Comparison of ENCODE assay signal across 5 cellular contexts in the genomic region with DNA sequence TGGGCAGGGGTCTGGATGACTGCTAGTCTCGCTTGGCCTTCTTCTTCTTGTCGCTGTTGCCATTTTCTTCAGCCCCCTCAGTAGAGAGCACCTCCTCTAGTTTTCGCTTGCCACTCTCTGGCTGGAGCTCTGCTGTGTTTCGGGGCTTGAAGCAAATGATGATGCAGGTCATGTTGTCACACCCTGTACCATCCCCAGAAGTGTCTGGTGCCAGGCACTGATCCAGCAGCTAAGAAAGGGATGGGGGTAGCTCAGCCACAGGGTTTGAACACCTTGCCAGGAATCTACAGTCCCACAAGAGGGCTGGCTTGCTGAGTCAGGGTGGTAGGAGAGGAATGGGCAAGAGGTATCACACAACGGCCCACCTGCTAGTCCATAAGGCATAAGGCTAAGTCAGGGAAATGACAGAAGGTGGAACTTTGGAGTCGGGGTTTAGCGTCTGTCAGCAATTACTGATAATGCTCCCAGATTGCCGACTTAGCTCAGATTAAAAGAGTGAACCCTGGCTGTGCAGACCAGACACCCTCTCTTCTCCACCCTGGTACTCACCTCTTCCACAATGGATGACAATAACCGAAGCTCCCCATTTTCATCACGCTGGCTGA. TPM values are rescaled to one million over a fixed set of nuclear protein-coding genes. Genes with fewer than 3 reads are reported as not detected.
DNase-seq lines count a peak whose midpoint lies in the region; ATAC-seq and TF ChIP-seq lines count a peak whose summit lies in the region.

No MANE protein-coding gene starts in this region.

- CTCF ChIA-PET in OCI-LY7 (lab: Charles Lee; ENCODE audit: unreplicated experiment): no interaction called here

- peak overlapping the region; percentile 52 for H3K27ac ChIP-seq in OCI-LY7 (ENCODE audit: low read depth, low read length, poor library complexity, severe bottlenecking)

- no peak for TF ChIP-seq CTCF in OCI-LY7 (conservative IDR thresholded peaks at IDR 0.05; ENCODE audit: low read length)

- no peak overlapping the region for H3K4me2 ChIP-seq in OCI-LY7 (ENCODE audit: low read length)

- H3K4me3 ChIP-seq in OCI-LY7 (ENCODE audit: low read depth, low read length, poor library complexity, severe bottlenecking): no peak overlapping the region

- H3K9me2 ChIP-seq in OCI-LY7 (ENCODE audit: insufficient read depth, low read length): no peaks in the 10 kb centered on the region

- peaks cover 19% of the 10 kb centered on the region for H3K4me1 ChIP-seq in OCI-LY7 (ENCODE audit: insufficient read depth, low read length, poor library complexity, severe bottlenecking)

- H3K36me3 Mint-ChIP-seq in dendritic cell treated with granulocyte-macrophage colony-stimulating factor and Interleukin-4, amounts not matched to agents 40 ng/mL and 50 ng/mL, for 4 days (ENCODE audit: low read depth): peaks cover 91% of the 10 kb centered on the region
- H3K36me3 Mint-ChIP-seq in stimulated activated memory B cell treated with anti-CD40 and anti-IgM and Interleukin-4, amounts not matched to agents 10 μg/mL and 1 μg/mL and 100 μg/mL, for 72 hours: peaks cover 56% of the 10 kb centered on the region

- H3K9me3 Mint-ChIP-seq in dendritic cell treated with granulocyte-macrophage colony-stimulating factor and Interleukin-4, amounts not matched to agents 40 ng/mL and 50 ng/mL, for 4 days: no peaks in the 10 kb centered on the region
- H3K9me3 Mint-ChIP-seq in stimulated activated memory B cell treated with anti-CD40 and anti-IgM and Interleukin-4, amounts not matched to agents 10 μg/mL and 1 μg/mL and 100 μg/mL, for 72 hours: no peaks in the 10 kb centered on the region

- H3K4me1 Mint-ChIP-seq in dendritic cell treated with granulocyte-macrophage colony-stimulating factor and Interleukin-4, amounts not matched to agents 40 ng/mL and 50 ng/mL, for 4 days (ENCODE audit: low read depth): peaks cover 81% of the 10 kb centered on the region
- peaks cover 44% of the 10 kb centered on the region for H3K4me1 Mint-ChIP-seq in stimulated activated memory B cell treated with anti-CD40 and anti-IgM and Interleukin-4, amounts not matched to agents 10 μg/mL and 1 μg/mL and 100 μg/mL, for 72 hours

- H3K79me2 ChIP-seq in OCI-LY7 (ENCODE audit: insufficient read depth, low read depth, low read length): peaks cover 13% of the 10 kb centered on the region; the same call in 1 of the 2 replicates

- H3K9me3 ChIP-seq in OCI-LY7 (ENCODE audit: low read length): no peaks in the 10 kb centered on the region

- peak overlapping the region; percentile 27 for H3K4me3 Mint-ChIP-seq in dendritic cell treated with granulocyte-macrophage colony-stimulating factor and Interleukin-4, amounts not matched to agents 40 ng/mL and 50 ng/mL, for 4 days
- H3K4me3 Mint-ChIP-seq in stimulated activated memory B cell treated with anti-CD40 and anti-IgM and Interleukin-4, amounts not matched to agents 10 μg/mL and 1 μg/mL and 100 μg/mL, for 72 hours: peak overlapping the region; percentile 81

- no peak for DNase-seq in OCI-LY7 (ENCODE audit: low spot score)

- H2AFZ ChIP-seq in OCI-LY7 (ENCODE audit: low read length): no peak overlapping the region

- no peaks in the 10 kb centered on the region for H4K20me1 ChIP-seq in OCI-LY7 (ENCODE audit: insufficient read depth, low read length)

- TSS peak; percentile 95 for BruUV-seq in OCI-LY7 (replicated peaks; lab: Mats Ljungman, UMichigan)

- no peaks in the 10 kb centered on the region for H3K27me3 Mint-ChIP-seq in dendritic cell treated with granulocyte-macrophage colony-stimulating factor and Interleukin-4, amounts not matched to agents 40 ng/mL and 50 ng/mL, for 4 days
- no peaks in the 10 kb centered on the region for H3K27me3 Mint-ChIP-seq in stimulated activated memory B cell treated with anti-CD40 and anti-IgM and Interleukin-4, amounts not matched to agents 10 μg/mL and 1 μg/mL and 100 μg/mL, for 72 hours

- H3K36me3 ChIP-seq in OCI-LY7 (ENCODE audit: insufficient read depth, low read length): peaks cover 92% of the 10 kb centered on the region

- intact Hi-C loops in OCI-LY7 (cut with micrococcal nuclease; ENCODE audit: unreplicated experiment): no loop called here
- intact Hi-C loops in dendritic cell treated with granulocyte-macrophage colony-stimulating factor and Interleukin-4, amounts not matched to agents 40 ng/mL and 50 ng/mL, for 4 days (cut with micrococcal nuclease): no loop called here

- no peak for ATAC-seq in stimulated activated memory B cell treated with anti-CD40 and anti-IgM and Interleukin-4, amounts not matched to agents 10 μg/mL and 1 μg/mL and 100 μg/mL, for 72 hours
- ATAC-seq in GM18519 (IDR thresholded peaks at IDR 0.05; ENCODE audit: low FRiP score, unreplicated experiment) (no peak), HG02610 (IDR thresholded peaks at IDR 0.05; ENCODE audit: unreplicated experiment) (no peak)

- peak overlapping the region; percentile 97 for H3K27ac Mint-ChIP-seq in dendritic cell treated with granulocyte-macrophage colony-stimulating factor and Interleukin-4, amounts not matched to agents 40 ng/mL and 50 ng/mL, for 4 days
- peak overlapping the region; percentile 96 for H3K27ac Mint-ChIP-seq in stimulated activated memory B cell treated with anti-CD40 and anti-IgM and Interleukin-4, amounts not matched to agents 10 μg/mL and 1 μg/mL and 100 μg/mL, for 72 hours

- POLR2A ChIA-PET in OCI-LY7 (lab: Charles Lee): no interaction called here

RNA-seq across cellular contexts. Expression of a gene that starts 1.1 kb away (rescaled TPM):
- 9.0 and 10.0 TPM in 2 replicates for total RNA-seq in OCI-LY7 (2014; rRNA removed; shearing (Covaris generic))
- 9.7 and 10.9 TPM in 2 replicates for total RNA-seq in OCI-LY7 (2022)

RNA-seq across cellular contexts. Expression of a gene that starts 11.3 kb away (rescaled TPM):
- 63.1 and 66.0 TPM in 2 replicates for total RNA-seq in OCI-LY7 (2014; rRNA removed; shearing (Covaris generic))
- total RNA-seq in OCI-LY7 (2022): 86.8 and 97.4 TPM in 2 replicates

RNA-seq across cellular contexts. Expression of a gene that starts 11.5 kb away (rescaled TPM):
- 23.9 and 27.0 TPM in 2 replicates for total RNA-seq in OCI-LY7 (2014; rRNA removed; shearing (Covaris generic))
- 32.9 and 33.1 TPM in 2 replicates for total RNA-seq in OCI-LY7 (2022)

RNA-seq across cellular contexts. Expression of a gene that starts 25.1 kb away (rescaled TPM):
- 54.2 and 56.9 TPM in 2 replicates for total RNA-seq in OCI-LY7 (2014; rRNA removed; shearing (Covaris generic))
- 70.3 and 77.7 TPM in 2 replicates for total RNA-seq in OCI-LY7 (2022)

RNA-seq across cellular contexts. Expression of a gene that starts 27.7 kb away (rescaled TPM):
- 101 and 113 TPM in 2 replicates for total RNA-seq in OCI-LY7 (2014; rRNA removed; shearing (Covaris generic))
- total RNA-seq in OCI-LY7 (2022): 138 and 147 TPM in 2 replicates
